1 cellular context compared by ENCODE assay signal in genomic region chr22:38505595-38506117, GRCh38.
TF ChIP-seq lines count a peak whose summit lies in the region.

No MANE protein-coding gene starts in this region.

TF ChIP-seq in K562, 482 proteins besides CTCF, POLR2A, EP300 and RAD21 (continues in another document):
- 0 out of 2 replicates have a peak, but pooled peaks have one; percentile 5 for TF ChIP-seq NCOR1 (IDR thresholded peaks at IDR 0.05)
- no peak for TF ChIP-seq ZBTB8A (IDR thresholded peaks at IDR 0.05; ENCODE audit: partially characterized antibody)
- no peak for TF ChIP-seq TCF7 (IDR thresholded peaks at IDR 0.05; ENCODE audit: borderline replicate concordance)
- no peak for TF ChIP-seq ZC3H11A (IDR thresholded peaks at IDR 0.05; ENCODE audit: low read depth, low read length)
- TF ChIP-seq NFIC (IDR thresholded peaks at IDR 0.05), result 0 out of 2 replicates have a peak, but pooled peaks have one; percentile 6
- TF ChIP-seq CSDE1 (IDR thresholded peaks at IDR 0.05), result no peak
- no peak for TF ChIP-seq BDP1 (IDR thresholded peaks at IDR 0.05; ENCODE audit: insufficient read depth, insufficient read length)
- no peak for TF ChIP-seq ZNF77 (CRISPR knock-in tag; IDR thresholded peaks at IDR 0.05)
- TF ChIP-seq STAT5A (IDR thresholded peaks at IDR 0.05; ENCODE audit: borderline replicate concordance, low read length), result no peak
- no peak for TF ChIP-seq SOX6 (IDR thresholded peaks at IDR 0.05)
- TF ChIP-seq ZNF561 (CRISPR knock-in tag; conservative IDR thresholded peaks at IDR 0.05), result no peak
- no peak for TF ChIP-seq GATA2 (CRISPR knock-in tag; IDR thresholded peaks at IDR 0.05)
- TF ChIP-seq CEBPB (tag; IDR thresholded peaks at IDR 0.05), result no peak
- 0 out of 2 replicates have a peak, but pooled peaks have one; percentile 69 for TF ChIP-seq NFRKB (IDR thresholded peaks at IDR 0.05; ENCODE audit: low read depth)
- no peak for TF ChIP-seq MAX (CRISPR knock-in tag; IDR thresholded peaks at IDR 0.05)
- TF ChIP-seq ZNF408 (CRISPR knock-in tag; IDR thresholded peaks at IDR 0.05; ENCODE audit: low read depth), result no peak
- TF ChIP-seq ZNF511 (CRISPR knock-in tag; IDR thresholded peaks at IDR 0.05), result no peak
- peak; percentile 77 to 83; a peak in 3 of 4 replicates for TF ChIP-seq MLLT1 (IDR thresholded peaks at IDR 0.05)
- no peak for TF ChIP-seq RERE (CRISPR knock-in tag; IDR thresholded peaks at IDR 0.05; ENCODE audit: borderline replicate concordance)
- TF ChIP-seq HINFP (tag; conservative IDR thresholded peaks at IDR 0.05; ENCODE audit: low read depth), result no peak
- no peak for TF ChIP-seq DIDO1 (tag; IDR thresholded peaks at IDR 0.05; ENCODE audit: low read depth)
- no peak for TF ChIP-seq ZKSCAN8 (CRISPR knock-in tag; IDR thresholded peaks at IDR 0.05)
- TF ChIP-seq CAMTA2 (CRISPR knock-in tag; conservative IDR thresholded peaks at IDR 0.05), result no peak
- TF ChIP-seq IRF1 (CRISPR knock-in tag; IDR thresholded peaks at IDR 0.05; ENCODE audit: borderline replicate concordance), result no peak
- TF ChIP-seq CHD4 (IDR thresholded peaks at IDR 0.05; ENCODE audit: insufficient read depth, insufficient replicate concordance, low read depth, low read length, poor library complexity, severe bottlenecking), result no peak
- TF ChIP-seq TEAD1 (CRISPR knock-in tag; IDR thresholded peaks at IDR 0.05), result no peak
- TF ChIP-seq CCAR2 (IDR thresholded peaks at IDR 0.05; ENCODE audit: low read depth, low read length), result no peak
- TF ChIP-seq BACH1 (tag; IDR thresholded peaks at IDR 0.05), result no peak
- no peak for TF ChIP-seq C11orf30 (IDR thresholded peaks at IDR 0.05; ENCODE audit: low read depth)
- peak; percentile 74 for TF ChIP-seq ZNF740 (CRISPR knock-in tag; IDR thresholded peaks at IDR 0.05)
- TF ChIP-seq ZNF740 (tag; IDR thresholded peaks at IDR 0.05), result peak in 1 of 2 experiments; percentile 80; a peak in 2 of 4 replicates
- no peak for TF ChIP-seq ZBTB1 (CRISPR knock-in tag; IDR thresholded peaks at IDR 0.05; ENCODE audit: borderline replicate concordance, low read depth)
- no peak for TF ChIP-seq PRDM10 (IDR thresholded peaks at IDR 0.05; ENCODE audit: partially characterized antibody)
- peak; percentile 33 for TF ChIP-seq HMGN3 (IDR thresholded peaks at IDR 0.05; ENCODE audit: borderline replicate concordance, extremely low read depth, insufficient read length, low read depth, low read length)
- peak in 1 of 2 experiments; percentile 20 for TF ChIP-seq E2F6 (IDR thresholded peaks at IDR 0.05; ENCODE audit: borderline replicate concordance in 1 of 2, extremely low read depth in 1 of 2, insufficient read depth in 1 of 2, insufficient read length in 1 of 2, low read depth in 1 of 2, low read length in 1 of 2, poor library complexity in 1 of 2, severe bottlenecking in 1 of 2)
- no peak for TF ChIP-seq YBX1 (IDR thresholded peaks at IDR 0.05)
- no peak for TF ChIP-seq ZNF217 (CRISPR knock-in tag; IDR thresholded peaks at IDR 0.05)
- TF ChIP-seq ELF1 (tag; IDR thresholded peaks at IDR 0.05), result no peak
- TF ChIP-seq ZNF655 (CRISPR knock-in tag; IDR thresholded peaks at IDR 0.05), result no peak
- TF ChIP-seq BRD9 (IDR thresholded peaks at IDR 0.05; ENCODE audit: low read depth, partially characterized antibody), result peak; percentile 23
- TF ChIP-seq FOSL1 (tag; conservative IDR thresholded peaks at IDR 0.05), result no peak
- TF ChIP-seq DPF2 (IDR thresholded peaks at IDR 0.05), result no peak
- no peak for TF ChIP-seq HMG20A (CRISPR knock-in tag; conservative IDR thresholded peaks at IDR 0.05)
- no peak for TF ChIP-seq ZNF76 (CRISPR knock-in tag; IDR thresholded peaks at IDR 0.05; ENCODE audit: borderline replicate concordance)
- TF ChIP-seq ELF4 (CRISPR knock-in tag; IDR thresholded peaks at IDR 0.05), result no peak
- TF ChIP-seq HNRNPL (IDR thresholded peaks at IDR 0.05; ENCODE audit: low read depth, low read length), result no peak
- 0 out of 2 replicates have a peak, but pooled peaks have one; percentile 48 for TF ChIP-seq ILF3 (IDR thresholded peaks at IDR 0.05; ENCODE audit: borderline replicate concordance)
- TF ChIP-seq TGIF2 (CRISPR knock-in tag; IDR thresholded peaks at IDR 0.05), result no peak
- no peak for TF ChIP-seq KLF16 (IDR thresholded peaks at IDR 0.05)
- TF ChIP-seq CREB5 (CRISPR knock-in tag; IDR thresholded peaks at IDR 0.05), result no peak
- TF ChIP-seq ZNF239 (CRISPR knock-in tag; IDR thresholded peaks at IDR 0.05), result no peak
- TF ChIP-seq RHOXF2B (CRISPR knock-in tag; conservative IDR thresholded peaks at IDR 0.05), result no peak
